ENCODE assay signal across 8 cellular contexts in the genomic region with DNA sequence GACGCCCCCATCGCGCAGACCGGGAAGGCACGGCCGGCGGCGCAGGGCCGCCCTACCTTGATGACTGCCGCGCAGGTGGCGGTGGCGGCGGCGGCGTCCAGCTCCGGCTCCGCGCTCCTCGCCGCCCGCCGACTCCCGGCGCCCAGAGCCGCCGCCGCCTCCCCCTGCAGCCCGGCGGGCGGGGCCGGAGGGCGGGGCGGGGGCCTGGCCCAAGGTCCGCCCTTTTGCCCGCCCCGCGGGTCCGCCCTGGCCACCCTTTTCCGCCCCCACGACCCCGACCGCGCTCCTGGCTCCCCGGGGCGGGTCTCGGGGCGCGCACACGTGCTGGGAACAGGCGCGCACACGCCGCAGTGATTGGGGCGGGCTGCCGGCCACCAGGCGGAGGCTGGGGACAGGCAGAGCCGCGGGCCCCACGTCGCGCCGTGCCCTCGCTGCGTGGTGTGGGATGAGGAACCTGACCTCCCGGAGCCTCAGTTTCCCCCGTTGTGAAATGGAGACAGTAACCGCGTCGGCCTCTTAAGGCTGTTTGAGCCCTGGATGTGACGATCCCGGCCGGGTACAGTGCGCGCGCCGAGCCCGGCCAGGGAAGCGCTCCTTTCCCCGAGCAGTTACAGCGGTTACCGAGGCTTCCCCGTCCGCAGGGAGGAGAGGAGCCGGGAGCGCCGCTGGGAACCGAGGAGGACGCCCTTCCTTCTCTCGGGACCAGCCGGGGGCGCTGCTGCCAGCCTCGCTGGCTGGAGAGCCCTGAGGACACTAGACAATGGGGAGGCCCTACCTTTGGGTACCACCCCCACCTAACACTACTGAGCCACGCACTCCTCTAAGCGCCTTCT. TPM values are rescaled to one million over a fixed set of nuclear protein-coding genes. Genes with fewer than 3 reads are reported as not detected.
DNase-seq lines count a peak whose midpoint lies in the region; ATAC-seq, FAIRE-seq and TF ChIP-seq lines count a peak whose summit lies in the region.

Gene CORO2A, minus strand, starts transcription at position 135 of the 833 bp plus-strand sequence. CDS start 34,977 bp downstream, outside the sequence.

- H3K9ac ChIP-seq in H1 (replicated peaks in 1 of 4; ENCODE audit: extremely low read depth in 1 of 4, low read depth in 3 of 4, low read length in 3 of 4) (peak within 1 kb of the TSS in 2 of 4 experiments; percentile 34 to 53; a peak in 4 of 7 replicates), mesendoderm (ENCODE audit: low read length) (peak within 1 kb of the TSS; percentile 79)

- peak within 1 kb of the TSS; percentile 78; the same call in 1 of the 2 replicates for H2BK5ac ChIP-seq in H1 (ENCODE audit: low read depth, low read length)
- peak within 1 kb of the TSS; percentile 57 for H2BK5ac ChIP-seq in mesendoderm (ENCODE audit: low read length)

- H3K14ac ChIP-seq in H1 (ENCODE audit: insufficient read length), result no peak within 1 kb of the TSS

- H3K79me2 ChIP-seq in H1 (ENCODE audit: control insufficient read depth in 1 of 2, insufficient read depth in 2 of 2, low read length in 2 of 2) (no peaks in the 10 kb centered on the region; a peak in 2 of 4 replicates), mesendoderm (ENCODE audit: control insufficient read depth, insufficient read depth, low read length) (peaks cover 24% of the 10 kb centered on the region)

- peak; percentile 53 for ATAC-seq in GM18505 (IDR thresholded peaks at IDR 0.05; ENCODE audit: unreplicated experiment)
- peak; percentile 73 for ATAC-seq in HG03432 (IDR thresholded peaks at IDR 0.05; ENCODE audit: unreplicated experiment)

- no peak within 1 kb of the TSS for H3K27ac ChIP-seq in H1 (ENCODE audit: low read depth, low read length)
- peak within 1 kb of the TSS; percentile 55 for H3K27ac ChIP-seq in mesendoderm (ENCODE audit: low read depth, low read length)

- H3K4me2 ChIP-seq in H1 (ENCODE audit: insufficient read depth in 1 of 2, low read depth in 2 of 2, low read length in 2 of 2) (peak within 1 kb of the TSS; percentile 68 to 90), mesendoderm (ENCODE audit: low read length) (peak within 1 kb of the TSS; percentile 86)

- TF ChIP-seq CTCF in H1 (IDR thresholded peaks at IDR 0.05; ENCODE audit: control extremely low read depth in 1 of 3, insufficient read depth in 1 of 3, low read depth in 1 of 3, low read length in 3 of 3), result peak; percentile 64 to 76 (median 68)

- WGBS in H1 (ENCODE audit: extremely low coverage in 1 of 2, insufficient coverage in 1 of 2, insufficient read length in 1 of 2, insufficient replicate concordance in 2 of 2, low coverage in 1 of 2, low lambda C conversion rate in 2 of 2, missing lambda C conversion rate in 1 of 2), 2 experiments, result 1% methylated on average over 41 of the region's 95 CpGs; no CpG with 5 or more reads in 1 of the 2 experiments
- no CpG with 5 or more reads among the region's 95 CpGs for WGBS in mesendoderm (ENCODE audit: extremely low coverage, insufficient coverage, low lambda C conversion rate)

- CTCF ChIA-PET in H1 (lab: Charles Lee; ENCODE audit: partially characterized antibody), result interaction anchor here (0.6 to 3.1 kb wide), 37 partner anchors 10 to 582 kb away, joined by 3 to 23 read pairs (median 5); partner anchors contain the start of gene TBC1D2

- H4K8ac ChIP-seq in H1 (ENCODE audit: extremely low read depth, insufficient read depth, low read length), result peak within 1 kb of the TSS; percentile 58
- no peak within 1 kb of the TSS for H4K8ac ChIP-seq in mesendoderm (ENCODE audit: low read depth, low read length)

- TF ChIP-seq POLR2A in GM18505 (IDR thresholded peaks at IDR 0.05; ENCODE audit: borderline replicate concordance, extremely low read depth, insufficient read depth, insufficient read length) (no peak), H1 (IDR thresholded peaks at IDR 0.05; ENCODE audit: control extremely low read depth in 1 of 2, low read depth in 2 of 2, low read length in 2 of 2) (no peak)

- H3K4me1 ChIP-seq in H1 (replicated peaks in 1 of 4; ENCODE audit: control insufficient read depth in 3 of 4, insufficient read depth in 4 of 4, low read length in 3 of 4), result peaks cover 0 to 16% (median 8%) of the 10 kb centered on the region in 4 experiments; a peak in 6 of 7 replicates
- H3K4me1 ChIP-seq in mesendoderm (ENCODE audit: control insufficient read depth, low read depth, low read length), result peaks cover 2% of the 10 kb centered on the region

- H3K4me3 ChIP-seq in H1 (ENCODE audit: extremely low read depth in 1 of 4, insufficient read depth in 2 of 4, low read depth in 3 of 4, low read length in 4 of 4), result peak within 1 kb of the TSS; percentile 63 to 76 (median 74)
- H3K4me3 ChIP-seq in mesendoderm (ENCODE audit: low read length), result peak within 1 kb of the TSS; percentile 74

- H3K18ac ChIP-seq in H1 (ENCODE audit: extremely low read depth, low read length) (peak within 1 kb of the TSS; percentile 97), mesendoderm (ENCODE audit: low read length) (peak within 1 kb of the TSS; percentile 56)

- H2AK5ac ChIP-seq in H1 (ENCODE audit: low read depth, low read length), result peak within 1 kb of the TSS; percentile 7; the same call in 1 of the 2 replicates
- peak within 1 kb of the TSS; percentile 24 for H2AK5ac ChIP-seq in mesendoderm (ENCODE audit: low read length)

- no peaks in the 10 kb centered on the region for H3K9me3 ChIP-seq in H1 (ENCODE audit: insufficient read depth in 2 of 2, low read depth in 1 of 2, low read length in 1 of 2)

- peak; percentile 83 for DNase-seq in A172 (ENCODE audit: low spot score)
- peak; percentile 57 for DNase-seq in NCI-H748 treated with DMSO at 0.1 percent for 48 hours (lab: John Stamatoyannopoulos, UW)
- DNase-seq in activated CD8-positive, alpha-beta memory T cell treated with anti-CD3 and anti-CD28 coated beads for 4 hours (ENCODE audit: low read depth in 2 of 2), result peak; percentile 47 to 52
- DNase-seq in H1 (ENCODE audit: low read depth in 1 of 2, low spot score in 2 of 2), result peak; percentile 57 to 88
- peak; percentile 92 for DNase-seq in mesendoderm
- peak; percentile 58 for DNase-seq in stimulated activated CD8-positive, alpha-beta memory T cell treated with anti-CD3 and anti-CD28 coated beads, Interleukin-12 subunit alpha, Interleukin-12 subunit beta, amount 100 ng/mL, for 4 hours (ENCODE audit: low read depth)

- H2AFZ ChIP-seq in H1 (ENCODE audit: low read length), result peak within 1 kb of the TSS; percentile 38; the same call in 1 of the 2 replicates

- peak within 1 kb of the TSS; percentile 53 for H3K4ac ChIP-seq in H1 (replicated peaks; ENCODE audit: insufficient read length, low read depth, low read length)
- H3K4ac ChIP-seq in mesendoderm (ENCODE audit: low read depth, low read length), result peak within 1 kb of the TSS; percentile 19

- TF ChIP-seq RAD21 in H1 (IDR thresholded peaks at IDR 0.05 in 1 of 2, conservative IDR thresholded peaks at IDR 0.05 in 1 of 2; ENCODE audit: low read depth in 2 of 2, low read length in 2 of 2), result peak; percentile 57 to 69

- H3K23ac ChIP-seq in H1 (ENCODE audit: insufficient read length), result no peak within 1 kb of the TSS
- H3K23ac ChIP-seq in mesendoderm (ENCODE audit: low read length), result peak within 1 kb of the TSS; percentile 7

- FAIRE-seq in H1 (lab: Jason Lieb, UNC), result no peak

- H4K20me1 ChIP-seq in H1 (replicated peaks in 1 of 2; ENCODE audit: control insufficient read depth in 1 of 2, insufficient read depth in 2 of 2, low read length in 2 of 2), result peaks cover 2 to 3% of the 10 kb centered on the region in 2 experiments

- H3K27me3 ChIP-seq in H1 (replicated peaks in 1 of 4; ENCODE audit: control insufficient read depth in 3 of 4, extremely low read depth in 1 of 4, insufficient read depth in 3 of 4, low read length in 3 of 4) (peaks cover 0 to 7% (median 3%) of the 10 kb centered on the region in 4 experiments; a peak in 2 of 7 replicates), mesendoderm (ENCODE audit: insufficient read depth, low read length, poor library complexity) (no peaks in the 10 kb centered on the region)

- H2BK120ac ChIP-seq in H1 (replicated peaks; ENCODE audit: low read depth, low read length), result peak within 1 kb of the TSS; percentile 59
- H2BK120ac ChIP-seq in mesendoderm (ENCODE audit: low read depth, low read length), result no peak within 1 kb of the TSS

- peaks cover 13% of the 10 kb centered on the region for H3K23me2 ChIP-seq in H1 (ENCODE audit: low read depth, low read length)

- peak within 1 kb of the TSS; percentile 18 for H3K56ac ChIP-seq in H1 (replicated peaks; ENCODE audit: insufficient read length, low read depth, low read length)
- H3K56ac ChIP-seq in mesendoderm (ENCODE audit: low read length), result peak within 1 kb of the TSS; percentile 88

- H3K79me1 ChIP-seq in H1 (ENCODE audit: low read depth, low read length) (peaks cover 6% of the 10 kb centered on the region; the same call in 1 of the 2 replicates), mesendoderm (ENCODE audit: low read length) (peaks cover 6% of the 10 kb centered on the region)

- no peak for TF ChIP-seq EP300 in H1 (IDR thresholded peaks at IDR 0.05; ENCODE audit: borderline replicate concordance in 1 of 2, low read depth in 2 of 2, low read length in 2 of 2)

- peak within 1 kb of the TSS; percentile 90; the same call in 1 of the 2 replicates for H2BK12ac ChIP-seq in H1 (ENCODE audit: low read depth, low read length)

- peak within 1 kb of the TSS; percentile 90; the same call in 1 of the 2 replicates for H2BK20ac ChIP-seq in H1 (ENCODE audit: low read length)

- no peaks in the 10 kb centered on the region for H3K36me3 ChIP-seq in H1 (ENCODE audit: control insufficient read depth in 2 of 4, insufficient read depth in 4 of 4, low read length in 3 of 4)
- no peaks in the 10 kb centered on the region for H3K36me3 ChIP-seq in mesendoderm (ENCODE audit: control insufficient read depth, insufficient read depth, low read length)

- POLR2A ChIA-PET in H1 (lab: Charles Lee; ENCODE audit: partially characterized antibody), result interaction anchor here (0.8 to 2.0 kb wide), 9 partner anchors 10 to 136 kb away, joined by 3 to 6 read pairs (median 3); partner anchors contain the start of genes NANS and TBC1D2

- H4K91ac ChIP-seq in H1 (replicated peaks; ENCODE audit: insufficient read length, low read length), result peak within 1 kb of the TSS; percentile 88

- H4K5ac ChIP-seq in H1 (ENCODE audit: insufficient read length, low read depth, low read length) (no peak within 1 kb of the TSS), mesendoderm (ENCODE audit: low read length) (no peak within 1 kb of the TSS)

- peak within 1 kb of the TSS; percentile 95; the same call in 1 of the 2 replicates for H2BK15ac ChIP-seq in H1 (ENCODE audit: low read length)
- H2BK15ac ChIP-seq in mesendoderm (replicated peaks; ENCODE audit: low read depth), result no peak within 1 kb of the TSS

RNA-seq across cellular contexts. Expression of gene CORO2A, which starts in this region (rescaled TPM):
- 12.4 and 12.5 TPM in 2 replicates for total RNA-seq in A172 (2014; rRNA removed; shearing (Covaris generic))
- total RNA-seq in H1 (2021; fragmentation: NEBNext Ultra II Directional; extraction: Animal tissue kit (Norgen Biotek cat#: 25700)), result 26.2 and 27.9 TPM in 2 replicates
- polyA plus RNA-seq in H1 (2011; rRNA removed), result 13.7 and 15.3 TPM in 2 replicates
- 17.8 TPM for polyA plus RNA-seq in H1 (2011; cell fraction: cytosol; rRNA removed)
- polyA plus RNA-seq in H1 (2011; cell fraction: nucleus; rRNA removed), result 10.6 TPM
- polyA plus RNA-seq in H1 (2012, experiment 1 of 2), result 13.2 to 15.8 TPM (median 13.7 TPM) in 4 replicates
- polyA plus RNA-seq in H1 (2012, experiment 2 of 2), result 5.4 TPM
- polyA plus RNA-seq in H1 (2013, experiment 1 of 2), result 25.8 TPM
- polyA plus RNA-seq in H1 (2013, experiment 2 of 2), result 26.8 TPM
- polyA minus RNA-seq in H1 (2011; rRNA and poly(A)+ RNA removed), result 26.1 and 31.3 TPM in 2 replicates
- 13.2 TPM for polyA minus RNA-seq in H1 (2011; cell fraction: cytosol; rRNA and poly(A)+ RNA removed)
- 8.3 TPM for polyA minus RNA-seq in H1 (2011; cell fraction: nucleus; rRNA and poly(A)+ RNA removed)
- polyA plus RNA-seq in mesendoderm (2013, experiment 1 of 2), result 44.1 TPM
- 45.6 TPM for polyA plus RNA-seq in mesendoderm (2013, experiment 2 of 2)
